27 cellular contexts compared by ENCODE assay signal in the genomic region with DNA sequence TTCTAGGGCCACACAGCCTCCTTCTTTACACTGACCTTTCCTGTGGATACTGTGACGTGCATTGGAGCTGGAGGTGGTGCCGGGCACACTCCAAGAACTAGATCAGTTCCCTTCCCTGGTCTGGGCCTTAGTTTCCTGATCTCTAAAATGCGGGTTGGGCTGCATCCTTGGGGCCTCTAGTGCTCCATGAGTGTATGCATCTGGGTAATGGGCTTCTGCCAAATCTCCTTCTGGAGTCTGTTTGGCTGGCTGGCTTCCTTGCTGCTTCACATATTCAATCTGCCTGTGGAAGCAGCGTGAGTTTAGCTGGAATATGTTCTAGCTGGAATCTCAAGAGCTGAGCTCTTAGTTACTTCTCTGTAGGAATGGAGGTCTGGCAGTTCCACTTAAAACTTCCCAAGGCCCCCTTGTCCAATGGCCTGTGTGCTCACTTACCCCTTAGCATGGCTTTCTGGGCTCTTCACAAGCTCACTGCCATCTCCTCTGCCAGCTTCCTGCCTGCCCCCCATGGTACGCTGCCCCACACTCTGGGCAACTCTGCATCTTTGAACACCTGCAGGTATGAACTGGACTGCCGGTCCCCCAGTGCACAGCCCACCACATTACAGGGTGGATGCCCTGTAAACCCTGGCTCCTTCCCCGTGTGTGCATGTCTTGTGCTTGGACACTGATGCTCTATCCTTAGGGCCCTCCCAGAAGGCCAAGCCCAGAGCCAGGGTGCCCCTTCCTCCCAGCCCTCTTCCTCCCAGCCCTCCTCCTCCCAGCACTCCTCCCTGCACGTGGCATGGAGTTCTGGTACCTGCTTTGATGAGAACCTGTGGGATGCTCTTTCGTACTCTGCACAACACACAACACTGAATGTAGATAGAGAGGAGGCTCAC.
A peak's percentile ranks its signal among the peaks of the same experiment; 100 is the strongest.
DNase-seq lines count a peak whose midpoint lies in the region; ATAC-seq and TF ChIP-seq lines count a peak whose summit lies in the region.
"Had no signal": no experiment of that assay in that cellular context is flagged by ENCODE, and none has a peak within 500 bp of the region (broad histone marks: within the 10 kb centered on the region; RNA-seq: fewer than 3 reads in every experiment).

No MANE protein-coding gene starts in this region.

- H3K9me3 Mint-ChIP-seq in chondrocyte (ENCODE audit: low read depth), result no peaks in the 10 kb centered on the region
- H3K9me3 Mint-ChIP-seq: activated CD8-positive, alpha-beta T cell treated with anti-CD3 and anti-CD28 coated beads for 36 hours; activated naive CD8-positive, alpha-beta T cell treated with anti-CD3 and anti-CD28 coated beads, Interleukin-2, amount 50 U/mL, for 24 hours; dendritic cell treated with granulocyte-macrophage colony-stimulating factor and Interleukin-4, amounts not matched to agents 40 ng/mL and 50 ng/mL, for 4 days had no signal

- DNase-seq in SK-N-SH (no peak), chondrocyte (ENCODE audit: low spot score) (peak; percentile 59), left lobe of liver (ENCODE audit: low spot score) (peak; percentile 24), stomach (peak; percentile 17), cortex of kidney (lab: John Stamatoyannopoulos, UW) (no peak), NCI-H187 treated with DMSO at 0.1 percent for 48 hours (lab: John Stamatoyannopoulos, UW) (no peak)
- DNase-seq: activated CD4-positive, alpha-beta T cell treated with anti-CD3 and anti-CD28 coated beads for 1 hour; activated CD8-positive, alpha-beta T cell treated with anti-CD3 and anti-CD28 coated beads for 36 hours; activated gamma-delta T cell treated with Interleukin-2 at 50 U/mL for 16 hours; activated naive CD8-positive, alpha-beta T cell treated with anti-CD3 and anti-CD28 coated beads, Interleukin-2, amount 50 U/mL, for 24 hours; AML-193; DMS153; heart right ventricle; midbrain; NCI-H1436 treated with DMSO at 0.1 percent for 48 hours; NCI-H2171; SJCRH30; stimulated activated CD8-positive, alpha-beta memory T cell treated with anti-CD3 and anti-CD28 coated beads, Interleukin-4, amount 100 ng/mL, for 48 hours had no signal

- no peaks in the 10 kb centered on the region for H3K4me1 Mint-ChIP-seq in chondrocyte (ENCODE audit: low read depth)
- H3K4me1 Mint-ChIP-seq: activated naive CD8-positive, alpha-beta T cell treated with anti-CD3 and anti-CD28 coated beads, Interleukin-2, amount 50 U/mL, for 24 hours had no signal

- no peaks in the 10 kb centered on the region for H3K9me2 ChIP-seq in SK-N-SH

- TF ChIP-seq POLR2A in stomach (IDR thresholded peaks at IDR 0.05), result no peak

- H3K36me3 Mint-ChIP-seq in chondrocyte (ENCODE audit: low read depth), result no peaks in the 10 kb centered on the region

- TF ChIP-seq CTCF in SK-N-SH (IDR thresholded peaks at IDR 0.05) (no peak), chondrocyte (IDR thresholded peaks at IDR 0.05) (no peak), stomach (IDR thresholded peaks at IDR 0.05) (no peak)

- no peaks in the 10 kb centered on the region for H3K27me3 ChIP-seq in SK-N-SH (ENCODE audit: insufficient read depth)
- no peaks in the 10 kb centered on the region for H3K27me3 ChIP-seq in stomach
- H3K27me3 ChIP-seq: breast epithelium, heart right ventricle, SJCRH30, upper lobe of left lung had no signal

- intact Hi-C loops in stomach (cut with DNase I; ENCODE audit: low total_unique reads), result loop anchor here (5.0 kb wide), 1 partner anchor 313 kb away; no protein-coding TSS in a partner anchor

- POLR2A ChIA-PET in SK-N-SH (lab: Yijun Ruan, JAX), result interaction anchor here (0.9 to 3.6 kb wide), 13 partner anchors 8 to 195 kb away, joined by 3 to 28 read pairs (median 5); no protein-coding TSS in a partner anchor

- H3K4me3 ChIP-seq in SK-N-SH (ENCODE audit: low read depth in 2 of 2, low read length in 1 of 2) (no peak overlapping the region; a peak in 1 of 4 replicates), stomach (no peak overlapping the region)
- H3K4me3 ChIP-seq: breast epithelium, heart right ventricle, K562, PC-9, SJCRH30, upper lobe of left lung had no signal

- H3K4me2 ChIP-seq in SK-N-SH, result 0 out of 2 replicates have a peak overlapping the region, but pooled peaks have one; percentile 4
- H3K4me2 ChIP-seq: PC-9 had no signal

- H3K4me1 ChIP-seq in SK-N-SH (ENCODE audit: control insufficient read depth in 1 of 2, insufficient read depth in 2 of 2, low read depth in 1 of 2, low read length in 1 of 2), result peaks cover 0 to 75% of the 10 kb centered on the region in 2 experiments; a peak in 1 of 4 replicates
- peaks cover 0 to 21% (median 16%) of the 10 kb centered on the region in 4 donors for H3K4me1 ChIP-seq in stomach
- H3K4me1 ChIP-seq: parathyroid adenoma, SJCRH30 had no signal

- no peak overlapping the region for H3K27ac Mint-ChIP-seq in chondrocyte (ENCODE audit: unreplicated experiment)
- H3K27ac Mint-ChIP-seq: activated CD8-positive, alpha-beta T cell treated with anti-CD3 and anti-CD28 coated beads for 36 hours; activated naive CD8-positive, alpha-beta T cell treated with anti-CD3 and anti-CD28 coated beads, Interleukin-2, amount 50 U/mL, for 24 hours; dendritic cell treated with granulocyte-macrophage colony-stimulating factor and Interleukin-4, amounts not matched to agents 40 ng/mL and 50 ng/mL, for 4 days had no signal

- no peak overlapping the region for H3K9ac ChIP-seq in SK-N-SH
- H3K9ac ChIP-seq: parathyroid adenoma had no signal

- H3F3A ChIP-seq in SK-N-SH (replicated peaks; ENCODE audit: insufficient read depth), result no peaks in the 10 kb centered on the region

- H3K27ac ChIP-seq in SK-N-SH (ENCODE audit: low read depth in 2 of 2, low read length in 1 of 2) (peak overlapping the region in 1 of 2 experiments; percentile 100; a peak in 3 of 4 replicates), stomach (peak overlapping the region in 3 of 5 donors; percentile 3 to 60 (median 38))
- H3K27ac ChIP-seq: 22Rv1, heart right ventricle, parathyroid adenoma, PC-9, SJCRH30 had no signal

- no peaks in the 10 kb centered on the region for H4K20me1 ChIP-seq in SK-N-SH (ENCODE audit: insufficient read depth)

- WGBS in SK-N-SH (ENCODE audit: low lambda C conversion rate), result 81% methylated on average over 9 of the region's 9 CpGs
- WGBS in stomach, 5 donors, result 65 to 75% (median 66%) methylated on average over 9 of the region's 9 CpGs

- no peak for TF ChIP-seq RAD21 in SK-N-SH (IDR thresholded peaks at IDR 0.05; ENCODE audit: low read length)

- H3K9me3 ChIP-seq in SK-N-SH (no peaks in the 10 kb centered on the region), stomach (no peaks in the 10 kb centered on the region)
- H3K9me3 ChIP-seq: breast epithelium, heart right ventricle, SJCRH30, upper lobe of left lung had no signal

- H2AFZ ChIP-seq in SK-N-SH (ENCODE audit: low read depth), result no peak overlapping the region
- H2AFZ ChIP-seq: parathyroid adenoma, PC-9 had no signal

- no peak overlapping the region for H3K4me3 Mint-ChIP-seq in chondrocyte (ENCODE audit: unreplicated experiment)
- H3K4me3 Mint-ChIP-seq: activated CD8-positive, alpha-beta T cell treated with anti-CD3 and anti-CD28 coated beads for 36 hours; activated naive CD8-positive, alpha-beta T cell treated with anti-CD3 and anti-CD28 coated beads, Interleukin-2, amount 50 U/mL, for 24 hours; dendritic cell treated with granulocyte-macrophage colony-stimulating factor and Interleukin-4, amounts not matched to agents 40 ng/mL and 50 ng/mL, for 4 days had no signal

- CTCF ChIA-PET in SK-N-SH (lab: Yijun Ruan, JAX), result interaction anchor here (0.6 to 20.7 kb wide), 20 partner anchors 9 to 431 kb away, joined by 3 to 333 read pairs (median 4); no protein-coding TSS in a partner anchor

- H3K36me3 ChIP-seq in SK-N-SH (replicated peaks in 1 of 2; ENCODE audit: control insufficient read depth in 1 of 2, insufficient read depth in 2 of 2, low read length in 1 of 2), result no peaks in the 10 kb centered on the region
- H3K36me3 ChIP-seq in stomach, result peaks cover 0 to 12% (median 5%) of the 10 kb centered on the region in 4 donors
- H3K36me3 ChIP-seq: breast epithelium, heart right ventricle, SJCRH30, upper lobe of left lung had no signal

- ATAC-seq in SK-N-SH treated with all-trans-retinoic acid at 6 μM for 48 hours, result no peak
- no peak for ATAC-seq in left lobe of liver
- no peak for ATAC-seq in HG02852 (IDR thresholded peaks at IDR 0.05; ENCODE audit: unreplicated experiment)
- ATAC-seq: activated CD8-positive, alpha-beta T cell treated with anti-CD3 and anti-CD28 coated beads for 36 hours; activated naive CD8-positive, alpha-beta T cell treated with anti-CD3 and anti-CD28 coated beads, Interleukin-2, amount 50 U/mL, for 24 hours; K562 had no signal

- H3K79me2 ChIP-seq in SK-N-SH (ENCODE audit: insufficient read depth), result no peaks in the 10 kb centered on the region
- H3K79me2 ChIP-seq: parathyroid adenoma had no signal

- no peaks in the 10 kb centered on the region for H3K27me3 Mint-ChIP-seq in chondrocyte (ENCODE audit: low read depth)
- H3K27me3 Mint-ChIP-seq: activated CD8-positive, alpha-beta T cell treated with anti-CD3 and anti-CD28 coated beads for 36 hours; activated naive CD8-positive, alpha-beta T cell treated with anti-CD3 and anti-CD28 coated beads, Interleukin-2, amount 50 U/mL, for 24 hours; dendritic cell treated with granulocyte-macrophage colony-stimulating factor and Interleukin-4, amounts not matched to agents 40 ng/mL and 50 ng/mL, for 4 days had no signal

- TF ChIP-seq EP300 in SK-N-SH (IDR thresholded peaks at IDR 0.05; ENCODE audit: borderline replicate concordance in 1 of 2, low read depth in 1 of 2, low read length in 1 of 2), result no peak
- TF ChIP-seq EP300 in stomach (IDR thresholded peaks at IDR 0.05), result no peak

TF ChIP-seq in SK-N-SH, 30 proteins besides CTCF, POLR2A, EP300 and RAD21:
- no peak for TF ChIP-seq TEAD4 (IDR thresholded peaks at IDR 0.05; ENCODE audit: borderline replicate concordance, insufficient read depth)

TF ChIP-seq in SK-N-SH treated with all-trans-retinoic acid at 6 μM for 48 hours, 23 proteins besides CTCF, POLR2A, EP300 and RAD21 (continues in another document):
- TF ChIP-seq, protein P1, sequence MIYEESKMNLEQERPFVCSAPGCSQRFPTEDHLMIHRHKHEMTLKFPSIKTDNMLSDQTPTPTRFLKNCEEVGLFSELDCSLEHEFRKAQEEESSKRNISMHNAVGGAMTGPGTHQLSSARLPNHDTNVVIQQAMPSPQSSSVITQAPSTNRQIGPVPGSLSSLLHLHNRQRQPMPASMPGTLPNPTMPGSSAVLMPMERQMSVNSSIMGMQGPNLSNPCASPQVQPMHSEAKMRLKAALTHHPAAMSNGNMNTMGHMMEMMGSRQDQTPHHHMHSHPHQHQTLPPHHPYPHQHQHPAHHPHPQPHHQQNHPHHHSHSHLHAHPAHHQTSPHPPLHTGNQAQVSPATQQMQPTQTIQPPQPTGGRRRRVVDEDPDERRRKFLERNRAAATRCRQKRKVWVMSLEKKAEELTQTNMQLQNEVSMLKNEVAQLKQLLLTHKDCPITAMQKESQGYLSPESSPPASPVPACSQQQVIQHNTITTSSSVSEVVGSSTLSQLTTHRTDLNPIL (CRISPR knock-in tag; IDR thresholded peaks at IDR 0.05; ENCODE audit: low read depth), result no peak
- TF ChIP-seq ZNF565 (CRISPR knock-in tag; conservative IDR thresholded peaks at IDR 0.05; ENCODE audit: low read depth), result no peak
- no peak for TF ChIP-seq BACH2 (CRISPR knock-in tag; IDR thresholded peaks at IDR 0.05; ENCODE audit: borderline replicate concordance)
- no peak for TF ChIP-seq GLIS3 (CRISPR knock-in tag; IDR thresholded peaks at IDR 0.05)

Comparison
In these comparisons a context has a peak if more than half of its experiments do, and no peak if none do; other contexts are left out.
1. DNase-seq: peak in chondrocyte (single experiment), left lobe of liver (single experiment) and stomach (single experiment); none in SK-N-SH (single experiment), cortex of kidney (single experiment) and NCI-H187 treated with DMSO at 0.1 percent for 48 hours (single experiment).